23 cellular contexts compared by ENCODE assay signal in the genomic region with DNA sequence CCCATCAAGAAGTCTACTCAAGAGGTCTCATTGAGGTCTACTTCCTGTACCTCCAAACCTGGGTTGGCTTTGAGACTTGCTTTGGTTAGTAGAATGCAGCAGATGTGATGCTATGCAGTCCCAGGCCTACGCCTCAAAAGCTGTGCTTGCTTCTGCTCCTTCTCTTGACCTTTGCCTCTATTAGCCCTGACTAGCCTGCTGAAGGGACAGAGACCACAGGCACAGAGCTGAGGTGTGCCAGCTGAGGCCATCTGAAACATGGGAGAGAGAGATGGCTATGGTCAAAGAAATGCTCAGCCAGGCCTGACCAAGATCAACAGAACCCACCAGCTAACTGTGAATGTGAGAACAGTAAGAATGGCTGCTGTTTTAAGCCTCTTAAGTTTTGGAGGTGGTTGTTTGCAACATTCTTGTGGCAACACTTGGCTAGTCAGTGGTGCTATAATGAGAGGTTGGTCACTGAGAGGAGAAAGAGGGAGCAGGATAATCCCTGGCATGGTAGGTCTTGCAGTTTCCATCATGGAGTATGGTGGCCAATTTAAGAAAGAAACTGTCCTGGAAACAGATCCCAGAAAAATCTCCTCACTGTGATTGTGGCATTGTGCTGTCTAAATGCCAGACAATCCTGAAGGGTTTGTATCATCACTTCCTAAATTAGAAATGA.
DNase-seq lines count a peak whose midpoint lies in the region; ATAC-seq and TF ChIP-seq lines count a peak whose summit lies in the region.
"Had no signal": no experiment of that assay in that cellular context is flagged by ENCODE, and none has a peak within 500 bp of the region (broad histone marks: within the 10 kb centered on the region; RNA-seq: fewer than 3 reads in every experiment).

No MANE protein-coding gene starts in this region.

- H3K4me3 ChIP-seq in ascending aorta (peak overlapping the region in 1 of 2 donors; percentile 32), heart left ventricle (peak overlapping the region in 3 of 12 donors; percentile 7 to 33 (median 7)), tibial nerve (no peak overlapping the region), SJCRH30 (no peak overlapping the region), uterus (no peak overlapping the region)
- H3K4me3 ChIP-seq: adrenal gland, cardiac muscle cell, ovary, SK-N-MC had no signal

- 87 to 100% (median 98%) methylated on average over 1 of the region's 1 CpG for WGBS in heart left ventricle, 4 donors
- 63 to 88% methylated on average over 1 of the region's 1 CpG for WGBS in tibial nerve, 2 donors

- no peaks in the 10 kb centered on the region for H3K27me3 Mint-ChIP-seq in nephron (ENCODE audit: low read depth)
- H3K27me3 Mint-ChIP-seq: natural killer cell treated with Interleukin-12 subunit alpha and Interleukin-12 subunit beta and Interleukin-15 and Interleukin-18, amount 100 ng/mL, for 72 hours had no signal

- H3K9me3 Mint-ChIP-seq in nephron: no peaks in the 10 kb centered on the region
- H3K9me3 Mint-ChIP-seq: mesothelial cell of epicardium had no signal

- peaks cover 43% of the 10 kb centered on the region for H3K4me1 Mint-ChIP-seq in nephron
- H3K4me1 Mint-ChIP-seq: T-helper 17 cell had no signal

- H3K4me1 ChIP-seq in ascending aorta: peaks cover 4 to 30% of the 10 kb centered on the region in 2 donors
- peaks cover 0 to 23% (median 0%) of the 10 kb centered on the region in 12 donors for H3K4me1 ChIP-seq in heart left ventricle
- peaks cover 0 to 20% (median 4%) of the 10 kb centered on the region in 4 donors for H3K4me1 ChIP-seq in tibial nerve
- no peaks in the 10 kb centered on the region for H3K4me1 ChIP-seq in SJCRH30
- no peaks in the 10 kb centered on the region for H3K4me1 ChIP-seq in uterus

- H3K36me3 Mint-ChIP-seq in nephron (ENCODE audit: low read depth): peaks cover 5% of the 10 kb centered on the region
- H3K36me3 Mint-ChIP-seq: mesothelial cell of epicardium; natural killer cell treated with Interleukin-12 subunit alpha and Interleukin-12 subunit beta and Interleukin-15 and Interleukin-18, amount 100 ng/mL, for 72 hours had no signal

- H3K36me3 ChIP-seq in ascending aorta: no peaks in the 10 kb centered on the region
- no peaks in the 10 kb centered on the region for H3K36me3 ChIP-seq in heart left ventricle
- H3K36me3 ChIP-seq in tibial nerve: no peaks in the 10 kb centered on the region
- H3K36me3 ChIP-seq in SJCRH30: no peaks in the 10 kb centered on the region
- no peaks in the 10 kb centered on the region for H3K36me3 ChIP-seq in uterus
- H3K36me3 ChIP-seq: adrenal gland, cardiac muscle cell, ovary had no signal

- DNase-seq in ascending aorta (ENCODE audit: low spot score in 2 of 2) (no peak), heart left ventricle (no peak), tibial nerve (ENCODE audit: low spot score in 2 of 2) (no peak), NCI-H128 (lab: John Stamatoyannopoulos, UW; ENCODE audit: unreplicated experiment) (no peak), SJCRH30 (no peak), uterus (no peak)
- DNase-seq: activated CD4-positive, alpha-beta T cell treated with anti-CD3 and anti-CD28 coated beads for 4 hours; activated naive CD4-positive, alpha-beta T cell treated with Interleukin-2 at 50 U/mL for 16 hours; activated T-cell treated with anti-CD3 and anti-CD28 coated beads, Interleukin-2, amount 50 U/mL, for 72 hours; adrenal gland; Calu3; left colon; NCI-H187; ovary; T-helper 17 cell had no signal

- TF ChIP-seq CTCF in ascending aorta (IDR thresholded peaks at IDR 0.05) (no peak), heart left ventricle (IDR thresholded peaks at IDR 0.05) (no peak), nephron (IDR thresholded peaks at IDR 0.05; ENCODE audit: unreplicated experiment in 3 of 3) (no peak), tibial nerve (IDR thresholded peaks at IDR 0.05) (no peak), uterus (IDR thresholded peaks at IDR 0.05) (no peak)

- H3K9me3 ChIP-seq in ascending aorta (no peaks in the 10 kb centered on the region), heart left ventricle (no peaks in the 10 kb centered on the region), tibial nerve (no peaks in the 10 kb centered on the region), SJCRH30 (replicated peaks) (no peaks in the 10 kb centered on the region), uterus (no peaks in the 10 kb centered on the region)
- H3K9me3 ChIP-seq: adrenal gland, ovary had no signal

- intact Hi-C loops in ascending aorta (cut with DNase I) (loop anchor here (10.0 kb wide), 1 partner anchor 735 kb away; a partner anchor contains a TSS), heart left ventricle (cut with DNase I) (no loop called here), uterus (cut with DNase I; ENCODE audit: low total_unique reads) (no loop called here)

- TF ChIP-seq POLR2A in heart left ventricle (IDR thresholded peaks at IDR 0.05): no peak
- TF ChIP-seq POLR2A in tibial nerve (IDR thresholded peaks at IDR 0.05): no peak
- TF ChIP-seq POLR2A in uterus (IDR thresholded peaks at IDR 0.05): no peak

- ATAC-seq in heart left ventricle (peak in 2 of 4 donors; percentile 16 to 35), HG02763 (IDR thresholded peaks at IDR 0.05; ENCODE audit: unreplicated experiment) (no peak)
- ATAC-seq: activated T-cell treated with anti-CD3 and anti-CD28 coated beads, Interleukin-2, amount 50 U/mL, for 72 hours; HCT116; left colon; T-helper 17 cell had no signal

- H3K4me3 Mint-ChIP-seq in nephron: no peak overlapping the region
- H3K4me3 Mint-ChIP-seq: activated T-cell treated with anti-CD3 and anti-CD28 coated beads, Interleukin-2, amount 50 U/mL, for 72 hours; mesothelial cell of epicardium; natural killer cell treated with Interleukin-12 subunit alpha and Interleukin-12 subunit beta and Interleukin-15 and Interleukin-18, amount 100 ng/mL, for 72 hours; T-helper 17 cell had no signal

- H3K27ac ChIP-seq in ascending aorta (peak overlapping the region; percentile 84 to 86), heart left ventricle (peak overlapping the region in 8 of 12 donors; percentile 43 to 84 (median 62)), tibial nerve (peak overlapping the region; percentile 61 to 90 (median 86)), SJCRH30 (no peak overlapping the region), uterus (peak overlapping the region in 1 of 2 donors; percentile 69)
- H3K27ac ChIP-seq: adrenal gland, cardiac muscle cell, HL-60, SK-N-MC had no signal

- H3K27me3 ChIP-seq in ascending aorta: no peaks in the 10 kb centered on the region
- H3K27me3 ChIP-seq in heart left ventricle: no peaks in the 10 kb centered on the region
- H3K27me3 ChIP-seq in tibial nerve: no peaks in the 10 kb centered on the region
- no peaks in the 10 kb centered on the region for H3K27me3 ChIP-seq in SJCRH30
- H3K27me3 ChIP-seq in uterus: no peaks in the 10 kb centered on the region
- H3K27me3 ChIP-seq: adrenal gland, cardiac muscle cell, ovary had no signal

- H3K27ac Mint-ChIP-seq in nephron: peak overlapping the region in 2 of 3 experiments; percentile 10 to 73
- H3K27ac Mint-ChIP-seq: activated T-cell treated with anti-CD3 and anti-CD28 coated beads, Interleukin-2, amount 50 U/mL, for 72 hours; mesothelial cell of epicardium; natural killer cell treated with Interleukin-12 subunit alpha and Interleukin-12 subunit beta and Interleukin-15 and Interleukin-18, amount 100 ng/mL, for 72 hours; T-helper 17 cell had no signal

- TF ChIP-seq EP300 in tibial nerve (IDR thresholded peaks at IDR 0.05): no peak
